8 cellular contexts compared by ENCODE assay signal in the genomic region with DNA sequence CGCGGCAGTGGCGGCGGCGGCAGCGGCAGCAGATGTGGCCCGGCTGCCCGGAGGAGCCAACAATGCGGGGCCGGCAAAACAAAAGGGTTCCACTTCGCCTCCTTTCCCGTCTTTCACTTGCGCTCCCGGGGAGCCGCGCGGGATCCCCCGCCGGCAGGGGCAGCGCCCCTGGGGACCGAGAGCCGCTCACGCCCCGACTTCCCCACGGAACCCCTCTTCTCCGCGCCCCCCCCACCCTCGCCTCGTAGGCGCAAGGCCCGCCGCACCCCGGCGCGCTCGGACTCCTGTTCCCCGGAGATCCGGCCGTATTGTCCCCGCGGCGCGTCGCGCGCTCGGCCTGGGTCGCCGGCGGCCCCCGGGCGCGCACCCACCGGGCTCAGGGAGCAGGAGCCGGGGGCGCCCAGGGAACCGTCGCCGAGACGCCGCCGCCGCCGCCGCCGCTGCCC. TPM values are rescaled to one million over a fixed set of nuclear protein-coding genes. Genes with fewer than 3 reads are reported as not detected.
DNase-seq lines count a peak whose midpoint lies in the region; ATAC-seq and TF ChIP-seq lines count a peak whose summit lies in the region.

No MANE protein-coding gene starts in this region.

- peaks cover 2% of the 10 kb centered on the region for H3K36me3 Mint-ChIP-seq in neural crest cell (ENCODE audit: low read depth)

- H3K27ac ChIP-seq in OCI-LY1 (ENCODE audit: low read depth, low read length, poor library complexity, severe bottlenecking) = no peak overlapping the region

- TF ChIP-seq CTCF in OCI-LY1 (IDR thresholded peaks at IDR 0.05; ENCODE audit: low read length) (no peak), neural crest cell (conservative IDR thresholded peaks at IDR 0.05) (no peak)

- H3K9ac ChIP-seq in OCI-LY1 (ENCODE audit: low read length) = no peak overlapping the region

- peak overlapping the region; percentile 54 for H3K4me3 ChIP-seq in OCI-LY1 (ENCODE audit: low read depth, low read length, poor library complexity, severe bottlenecking)

- H3K4me2 ChIP-seq in OCI-LY1 (ENCODE audit: low read length) = peak overlapping the region; percentile 60; the same call in 1 of the 2 replicates

- no peaks in the 10 kb centered on the region for H3K36me3 ChIP-seq in OCI-LY1 (ENCODE audit: insufficient read depth, low read length)

- H3K27me3 ChIP-seq in OCI-LY1 (ENCODE audit: insufficient read depth, low read length) = peaks cover 5% of the 10 kb centered on the region; the same call in 1 of the 2 replicates

- no peaks in the 10 kb centered on the region for H3K9me3 ChIP-seq in OCI-LY1 (ENCODE audit: low read length)

- peak overlapping the region; percentile 88 for H3K4me3 Mint-ChIP-seq in neural crest cell

- H2AFZ ChIP-seq in OCI-LY1 (ENCODE audit: low read length) = no peak overlapping the region

- H3K79me2 ChIP-seq in OCI-LY1 (ENCODE audit: insufficient read depth, low read length) = no peaks in the 10 kb centered on the region

- peak overlapping the region; percentile 83 for H3K27ac Mint-ChIP-seq in neural crest cell (ENCODE audit: unreplicated experiment)

- DNase-seq in D341Med (ENCODE audit: low spot score) (peak; percentile 51), erythroblast (lab: John Stamatoyannopoulos, UW) (peak; percentile 64 to 75), neural crest cell (ENCODE audit: low read depth, low spot score) (no peak), NCI-H1436 (lab: John Stamatoyannopoulos, UW) (no peak)
- DNase-seq in stimulated activated CD4-positive, alpha-beta T cell treated with anti-CD3 and anti-CD28 coated beads, Interleukin-12 subunit alpha, Interleukin-12 subunit beta, amount 100 ng/mL, for 4 hours = no peak
- DNase-seq in activated CD4-positive, alpha-beta T cell treated with anti-CD3 and anti-CD28 coated beads for 1 hour = no peak

- no peaks in the 10 kb centered on the region for H3K9me2 ChIP-seq in OCI-LY1 (ENCODE audit: low read depth, low read length)

- H3F3A ChIP-seq in OCI-LY1 (ENCODE audit: insufficient read depth, low read length) = no peaks in the 10 kb centered on the region

- peaks cover 2% of the 10 kb centered on the region for H3K27me3 Mint-ChIP-seq in neural crest cell (ENCODE audit: low read depth)

- TF ChIP-seq POLR2A in erythroblast (IDR thresholded peaks at IDR 0.05; ENCODE audit: low read length) = no peak

- H3K9me3 Mint-ChIP-seq in neural crest cell = no peaks in the 10 kb centered on the region

- no peaks in the 10 kb centered on the region for H3K4me1 ChIP-seq in OCI-LY1 (ENCODE audit: insufficient read depth, low read length, severe bottlenecking)

- H4K20me1 ChIP-seq in OCI-LY1 (ENCODE audit: insufficient read depth, low read length) = no peaks in the 10 kb centered on the region

- ATAC-seq in GM18517 (IDR thresholded peaks at IDR 0.05; ENCODE audit: unreplicated experiment) = no peak

- H3K4me1 Mint-ChIP-seq in neural crest cell = peaks cover 51% of the 10 kb centered on the region

RNA-seq across cellular contexts. Expression of gene CTBP2, which starts 0.9 kb away (rescaled TPM):
- total RNA-seq in neural crest cell = 127 TPM in 2 replicates

Comparison
In these comparisons a context has a peak if more than half of its experiments do, and no peak if none do; other contexts are left out.
1. DNase-seq: peak in D341Med (single experiment) and erythroblast (2 of 2); none in neural crest cell (single experiment), stimulated activated CD4-positive, alpha-beta T cell treated with anti-CD3 and anti-CD28 coated beads, Interleukin-12 subunit alpha, Interleukin-12 subunit beta, amount 100 ng/mL, for 4 hours (single experiment), NCI-H1436 (single experiment) and activated CD4-positive, alpha-beta T cell treated with anti-CD3 and anti-CD28 coated beads for 1 hour (single experiment).